In the genomic region with DNA sequence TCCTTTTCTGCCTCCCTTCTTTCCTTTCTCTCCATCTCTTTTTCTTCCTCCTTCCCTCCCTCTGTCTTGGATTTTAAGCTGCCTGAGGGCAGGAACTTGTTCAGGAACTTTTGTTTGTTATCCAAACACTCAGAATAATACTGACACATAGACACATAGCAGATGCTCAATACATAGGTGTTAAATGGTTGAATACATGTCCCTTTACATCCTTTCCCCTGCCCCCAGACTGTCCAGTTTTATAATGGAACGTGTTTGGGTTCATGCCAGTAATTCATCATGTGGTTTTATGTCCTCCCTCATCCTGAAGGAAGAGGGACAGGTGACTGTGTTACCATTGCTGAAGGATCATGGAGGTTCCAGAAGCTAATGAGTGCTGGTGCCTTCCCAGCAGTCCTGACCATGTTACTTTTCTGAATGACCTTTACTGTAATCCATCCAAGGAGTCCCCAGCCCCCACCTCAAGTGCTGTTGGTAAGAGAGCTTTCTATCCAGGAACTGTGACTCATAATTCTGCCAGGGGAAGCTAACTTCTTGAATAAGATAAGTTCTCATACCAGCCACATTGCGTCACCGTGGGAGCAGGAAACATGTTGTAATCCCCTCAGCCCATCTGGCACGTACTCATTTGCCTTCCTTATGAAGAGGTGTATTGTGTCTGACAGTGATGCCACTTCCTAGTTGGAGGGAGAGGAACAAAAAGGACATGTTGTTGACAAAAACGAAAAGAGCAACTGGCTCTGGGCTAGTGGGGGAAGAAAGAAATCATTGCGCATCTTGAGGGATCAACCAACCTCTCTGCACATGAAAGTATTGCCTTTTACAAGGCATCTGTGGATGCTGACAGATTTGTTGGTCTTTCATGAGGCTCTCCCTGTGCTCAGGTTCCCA, we compare ENCODE assay signal across 1 cellular context.
A peak's percentile ranks its signal among the peaks of the same experiment; 100 is the strongest.
TF ChIP-seq lines count a peak whose summit lies in the region.

No MANE protein-coding gene starts in this region.

TF ChIP-seq in HepG2, 621 proteins besides CTCF, POLR2A, EP300 and RAD21 (continued from another document and continues in another):
- TF ChIP-seq, protein P1, sequence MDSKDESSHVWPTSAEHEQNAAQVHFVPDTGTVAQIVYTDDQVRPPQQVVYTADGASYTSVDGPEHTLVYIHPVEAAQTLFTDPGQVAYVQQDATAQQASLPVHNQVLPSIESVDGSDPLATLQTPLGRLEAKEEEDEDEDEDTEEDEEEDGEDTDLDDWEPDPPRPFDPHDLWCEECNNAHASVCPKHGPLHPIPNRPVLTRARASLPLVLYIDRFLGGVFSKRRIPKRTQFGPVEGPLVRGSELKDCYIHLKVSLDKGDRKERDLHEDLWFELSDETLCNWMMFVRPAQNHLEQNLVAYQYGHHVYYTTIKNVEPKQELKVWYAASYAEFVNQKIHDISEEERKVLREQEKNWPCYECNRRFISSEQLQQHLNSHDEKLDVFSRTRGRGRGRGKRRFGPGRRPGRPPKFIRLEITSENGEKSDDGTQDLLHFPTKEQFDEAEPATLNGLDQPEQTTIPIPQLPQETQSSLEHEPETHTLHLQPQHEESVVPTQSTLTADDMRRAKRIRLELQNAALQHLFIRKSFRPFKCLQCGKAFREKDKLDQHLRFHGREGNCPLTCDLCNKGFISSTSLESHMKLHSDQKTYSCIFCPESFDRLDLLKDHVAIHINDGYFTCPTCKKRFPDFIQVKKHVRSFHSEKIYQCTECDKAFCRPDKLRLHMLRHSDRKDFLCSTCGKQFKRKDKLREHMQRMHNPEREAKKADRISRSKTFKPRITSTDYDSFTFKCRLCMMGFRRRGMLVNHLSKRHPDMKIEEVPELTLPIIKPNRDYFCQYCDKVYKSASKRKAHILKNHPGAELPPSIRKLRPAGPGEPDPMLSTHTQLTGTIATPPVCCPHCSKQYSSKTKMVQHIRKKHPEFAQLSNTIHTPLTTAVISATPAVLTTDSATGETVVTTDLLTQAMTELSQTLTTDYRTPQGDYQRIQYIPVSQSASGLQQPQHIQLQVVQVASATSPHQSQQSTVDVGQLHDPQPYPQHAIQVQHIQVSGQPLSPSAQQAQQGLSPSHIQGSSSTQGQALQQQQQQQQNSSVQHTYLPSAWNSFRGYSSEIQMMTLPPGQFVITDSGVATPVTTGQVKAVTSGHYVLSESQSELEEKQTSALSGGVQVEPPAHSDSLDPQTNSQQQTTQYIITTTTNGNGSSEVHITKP (CRISPR knock-in tag; IDR thresholded peaks at IDR 0.05; ENCODE audit: low read depth), result peak; percentile 57
- TF ChIP-seq ZNF335 (CRISPR knock-in tag; IDR thresholded peaks at IDR 0.05) (peak; percentile 64; the same call in 1 of the 2 replicates), ZNF569 (CRISPR knock-in tag; IDR thresholded peaks at IDR 0.05; ENCODE audit: borderline replicate concordance) (no peak), ZNF557 (CRISPR knock-in tag; IDR thresholded peaks at IDR 0.05) (no peak), ZNF841 (CRISPR knock-in tag; IDR thresholded peaks at IDR 0.05; ENCODE audit: borderline replicate concordance) (no peak), FIP1L1 (IDR thresholded peaks at IDR 0.05; ENCODE audit: borderline replicate concordance, insufficient read depth, low read depth, low read length) (no peak), RORA (CRISPR knock-in tag; IDR thresholded peaks at IDR 0.05) (no peak), ZBTB1 (CRISPR knock-in tag; IDR thresholded peaks at IDR 0.05; ENCODE audit: borderline replicate concordance) (no peak), SRSF9 (IDR thresholded peaks at IDR 0.05; ENCODE audit: borderline replicate concordance, insufficient read depth, low read depth, low read length, poor library complexity, severe bottlenecking) (no peak), SKI (IDR thresholded peaks at IDR 0.05; ENCODE audit: partially characterized antibody) (peak; percentile 56), NR2C2 (CRISPR knock-in tag; IDR thresholded peaks at IDR 0.05; ENCODE audit: borderline replicate concordance) (peak; percentile 50; the same call in 1 of the 2 replicates), ZNF619 (CRISPR knock-in tag; IDR thresholded peaks at IDR 0.05) (no peak), ZNF367 (CRISPR knock-in tag; IDR thresholded peaks at IDR 0.05; ENCODE audit: borderline replicate concordance) (no peak), KLF15 (CRISPR knock-in tag; IDR thresholded peaks at IDR 0.05; ENCODE audit: borderline replicate concordance) (no peak), REXO4 (CRISPR knock-in tag; IDR thresholded peaks at IDR 0.05; ENCODE audit: borderline replicate concordance) (no peak), ZNF460 (CRISPR knock-in tag; IDR thresholded peaks at IDR 0.05; ENCODE audit: borderline replicate concordance) (no peak; the same call in 1 of the 2 replicates), ZNF17 (CRISPR knock-in tag; IDR thresholded peaks at IDR 0.05) (no peak), GTF3A (CRISPR knock-in tag; conservative IDR thresholded peaks at IDR 0.05) (no peak), ZC3H13 (CRISPR knock-in tag; IDR thresholded peaks at IDR 0.05) (no peak; the same call in 1 of the 2 replicates), ZFP41 (CRISPR knock-in tag; IDR thresholded peaks at IDR 0.05; ENCODE audit: borderline replicate concordance) (no peak), HDAC6 (IDR thresholded peaks at IDR 0.05; ENCODE audit: low read depth, low read length) (no peak), U2AF1 (optimal IDR thresholded peaks at IDR 0.05; ENCODE audit: low read depth, low read length) (no peak)
- TF ChIP-seq, protein P2, sequence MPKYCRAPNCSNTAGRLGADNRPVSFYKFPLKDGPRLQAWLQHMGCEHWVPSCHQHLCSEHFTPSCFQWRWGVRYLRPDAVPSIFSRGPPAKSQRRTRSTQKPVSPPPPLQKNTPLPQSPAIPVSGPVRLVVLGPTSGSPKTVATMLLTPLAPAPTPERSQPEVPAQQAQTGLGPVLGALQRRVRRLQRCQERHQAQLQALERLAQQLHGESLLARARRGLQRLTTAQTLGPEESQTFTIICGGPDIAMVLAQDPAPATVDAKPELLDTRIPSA (CRISPR knock-in tag; IDR thresholded peaks at IDR 0.05; ENCODE audit: borderline replicate concordance), result no peak
- TF ChIP-seq, protein P3, sequence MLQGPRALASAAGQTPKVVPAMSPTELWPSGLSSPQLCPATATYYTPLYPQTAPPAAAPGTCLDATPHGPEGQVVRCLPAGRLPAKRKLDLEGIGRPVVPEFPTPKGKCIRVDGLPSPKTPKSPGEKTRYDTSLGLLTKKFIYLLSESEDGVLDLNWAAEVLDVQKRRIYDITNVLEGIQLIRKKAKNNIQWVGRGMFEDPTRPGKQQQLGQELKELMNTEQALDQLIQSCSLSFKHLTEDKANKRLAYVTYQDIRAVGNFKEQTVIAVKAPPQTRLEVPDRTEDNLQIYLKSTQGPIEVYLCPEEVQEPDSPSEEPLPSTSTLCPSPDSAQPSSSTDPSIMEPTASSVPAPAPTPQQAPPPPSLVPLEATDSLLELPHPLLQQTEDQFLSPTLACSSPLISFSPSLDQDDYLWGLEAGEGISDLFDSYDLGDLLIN (CRISPR knock-in tag; IDR thresholded peaks at IDR 0.05; ENCODE audit: borderline replicate concordance), result no peak
- TF ChIP-seq, protein P4, sequence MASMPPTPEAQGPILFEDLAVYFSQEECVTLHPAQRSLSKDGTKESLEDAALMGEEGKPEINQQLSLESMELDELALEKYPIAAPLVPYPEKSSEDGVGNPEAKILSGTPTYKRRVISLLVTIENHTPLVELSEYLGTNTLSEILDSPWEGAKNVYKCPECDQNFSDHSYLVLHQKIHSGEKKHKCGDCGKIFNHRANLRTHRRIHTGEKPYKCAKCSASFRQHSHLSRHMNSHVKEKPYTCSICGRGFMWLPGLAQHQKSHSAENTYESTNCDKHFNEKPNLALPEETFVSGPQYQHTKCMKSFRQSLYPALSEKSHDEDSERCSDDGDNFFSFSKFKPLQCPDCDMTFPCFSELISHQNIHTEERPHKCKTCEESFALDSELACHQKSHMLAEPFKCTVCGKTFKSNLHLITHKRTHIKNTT (CRISPR knock-in tag; IDR thresholded peaks at IDR 0.05), result no peak
- TF ChIP-seq, protein P5, sequence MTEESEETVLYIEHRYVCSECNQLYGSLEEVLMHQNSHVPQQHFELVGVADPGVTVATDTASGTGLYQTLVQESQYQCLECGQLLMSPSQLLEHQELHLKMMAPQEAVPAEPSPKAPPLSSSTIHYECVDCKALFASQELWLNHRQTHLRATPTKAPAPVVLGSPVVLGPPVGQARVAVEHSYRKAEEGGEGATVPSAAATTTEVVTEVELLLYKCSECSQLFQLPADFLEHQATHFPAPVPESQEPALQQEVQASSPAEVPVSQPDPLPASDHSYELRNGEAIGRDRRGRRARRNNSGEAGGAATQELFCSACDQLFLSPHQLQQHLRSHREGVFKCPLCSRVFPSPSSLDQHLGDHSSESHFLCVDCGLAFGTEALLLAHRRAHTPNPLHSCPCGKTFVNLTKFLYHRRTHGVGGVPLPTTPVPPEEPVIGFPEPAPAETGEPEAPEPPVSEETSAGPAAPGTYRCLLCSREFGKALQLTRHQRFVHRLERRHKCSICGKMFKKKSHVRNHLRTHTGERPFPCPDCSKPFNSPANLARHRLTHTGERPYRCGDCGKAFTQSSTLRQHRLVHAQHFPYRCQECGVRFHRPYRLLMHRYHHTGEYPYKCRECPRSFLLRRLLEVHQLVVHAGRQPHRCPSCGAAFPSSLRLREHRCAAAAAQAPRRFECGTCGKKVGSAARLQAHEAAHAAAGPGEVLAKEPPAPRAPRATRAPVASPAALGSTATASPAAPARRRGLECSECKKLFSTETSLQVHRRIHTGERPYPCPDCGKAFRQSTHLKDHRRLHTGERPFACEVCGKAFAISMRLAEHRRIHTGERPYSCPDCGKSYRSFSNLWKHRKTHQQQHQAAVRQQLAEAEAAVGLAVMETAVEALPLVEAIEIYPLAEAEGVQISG (CRISPR knock-in tag; IDR thresholded peaks at IDR 0.05), result peak; percentile 49; the same call in 1 of the 2 replicates
- TF ChIP-seq, protein P6, sequence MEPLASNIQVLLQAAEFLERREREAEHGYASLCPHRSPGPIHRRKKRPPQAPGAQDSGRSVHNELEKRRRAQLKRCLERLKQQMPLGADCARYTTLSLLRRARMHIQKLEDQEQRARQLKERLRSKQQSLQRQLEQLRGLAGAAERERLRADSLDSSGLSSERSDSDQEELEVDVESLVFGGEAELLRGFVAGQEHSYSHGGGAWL (CRISPR knock-in tag; IDR thresholded peaks at IDR 0.05), result no peak
- TF ChIP-seq, protein P7, sequence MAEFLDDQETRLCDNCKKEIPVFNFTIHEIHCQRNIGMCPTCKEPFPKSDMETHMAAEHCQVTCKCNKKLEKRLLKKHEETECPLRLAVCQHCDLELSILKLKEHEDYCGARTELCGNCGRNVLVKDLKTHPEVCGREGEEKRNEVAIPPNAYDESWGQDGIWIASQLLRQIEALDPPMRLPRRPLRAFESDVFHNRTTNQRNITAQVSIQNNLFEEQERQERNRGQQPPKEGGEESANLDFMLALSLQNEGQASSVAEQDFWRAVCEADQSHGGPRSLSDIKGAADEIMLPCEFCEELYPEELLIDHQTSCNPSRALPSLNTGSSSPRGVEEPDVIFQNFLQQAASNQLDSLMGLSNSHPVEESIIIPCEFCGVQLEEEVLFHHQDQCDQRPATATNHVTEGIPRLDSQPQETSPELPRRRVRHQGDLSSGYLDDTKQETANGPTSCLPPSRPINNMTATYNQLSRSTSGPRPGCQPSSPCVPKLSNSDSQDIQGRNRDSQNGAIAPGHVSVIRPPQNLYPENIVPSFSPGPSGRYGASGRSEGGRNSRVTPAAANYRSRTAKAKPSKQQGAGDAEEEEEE (CRISPR knock-in tag; IDR thresholded peaks at IDR 0.05; ENCODE audit: borderline replicate concordance), result no peak
- TF ChIP-seq, protein P8, sequence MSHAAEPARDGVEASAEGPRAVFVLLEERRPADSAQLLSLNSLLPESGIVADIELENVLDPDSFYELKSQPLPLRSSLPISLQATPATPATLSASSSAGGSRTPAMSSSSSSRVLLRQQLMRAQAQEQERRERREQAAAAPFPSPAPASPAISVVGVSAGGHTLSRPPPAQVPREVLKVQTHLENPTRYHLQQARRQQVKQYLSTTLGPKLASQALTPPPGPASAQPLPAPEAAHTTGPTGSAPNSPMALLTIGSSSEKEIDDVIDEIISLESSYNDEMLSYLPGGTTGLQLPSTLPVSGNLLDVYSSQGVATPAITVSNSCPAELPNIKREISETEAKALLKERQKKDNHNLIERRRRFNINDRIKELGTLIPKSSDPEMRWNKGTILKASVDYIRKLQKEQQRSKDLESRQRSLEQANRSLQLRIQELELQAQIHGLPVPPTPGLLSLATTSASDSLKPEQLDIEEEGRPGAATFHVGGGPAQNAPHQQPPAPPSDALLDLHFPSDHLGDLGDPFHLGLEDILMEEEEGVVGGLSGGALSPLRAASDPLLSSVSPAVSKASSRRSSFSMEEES (CRISPR knock-in tag; IDR thresholded peaks at IDR 0.05), result 0 out of 2 replicates have a peak, but pooled peaks have one; percentile 63
- TF ChIP-seq, protein P9, sequence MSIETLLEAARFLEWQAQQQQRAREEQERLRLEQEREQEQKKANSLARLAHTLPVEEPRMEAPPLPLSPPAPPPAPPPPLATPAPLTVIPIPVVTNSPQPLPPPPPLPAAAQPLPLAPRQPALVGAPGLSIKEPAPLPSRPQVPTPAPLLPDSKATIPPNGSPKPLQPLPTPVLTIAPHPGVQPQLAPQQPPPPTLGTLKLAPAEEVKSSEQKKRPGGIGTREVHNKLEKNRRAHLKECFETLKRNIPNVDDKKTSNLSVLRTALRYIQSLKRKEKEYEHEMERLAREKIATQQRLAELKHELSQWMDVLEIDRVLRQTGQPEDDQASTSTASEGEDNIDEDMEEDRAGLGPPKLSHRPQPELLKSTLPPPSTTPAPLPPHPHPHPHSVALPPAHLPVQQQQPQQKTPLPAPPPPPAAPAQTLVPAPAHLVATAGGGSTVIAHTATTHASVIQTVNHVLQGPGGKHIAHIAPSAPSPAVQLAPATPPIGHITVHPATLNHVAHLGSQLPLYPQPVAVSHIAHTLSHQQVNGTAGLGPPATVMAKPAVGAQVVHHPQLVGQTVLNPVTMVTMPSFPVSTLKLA (IDR thresholded peaks at IDR 0.05), result no peak
- TF ChIP-seq, protein P10, sequence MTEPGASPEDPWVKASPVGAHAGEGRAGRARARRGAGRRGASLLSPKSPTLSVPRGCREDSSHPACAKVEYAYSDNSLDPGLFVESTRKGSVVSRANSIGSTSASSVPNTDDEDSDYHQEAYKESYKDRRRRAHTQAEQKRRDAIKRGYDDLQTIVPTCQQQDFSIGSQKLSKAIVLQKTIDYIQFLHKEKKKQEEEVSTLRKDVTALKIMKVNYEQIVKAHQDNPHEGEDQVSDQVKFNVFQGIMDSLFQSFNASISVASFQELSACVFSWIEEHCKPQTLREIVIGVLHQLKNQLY (CRISPR knock-in tag; IDR thresholded peaks at IDR 0.05), result peak; percentile 69; the same call in 1 of the 2 replicates
- TF ChIP-seq, protein P11, sequence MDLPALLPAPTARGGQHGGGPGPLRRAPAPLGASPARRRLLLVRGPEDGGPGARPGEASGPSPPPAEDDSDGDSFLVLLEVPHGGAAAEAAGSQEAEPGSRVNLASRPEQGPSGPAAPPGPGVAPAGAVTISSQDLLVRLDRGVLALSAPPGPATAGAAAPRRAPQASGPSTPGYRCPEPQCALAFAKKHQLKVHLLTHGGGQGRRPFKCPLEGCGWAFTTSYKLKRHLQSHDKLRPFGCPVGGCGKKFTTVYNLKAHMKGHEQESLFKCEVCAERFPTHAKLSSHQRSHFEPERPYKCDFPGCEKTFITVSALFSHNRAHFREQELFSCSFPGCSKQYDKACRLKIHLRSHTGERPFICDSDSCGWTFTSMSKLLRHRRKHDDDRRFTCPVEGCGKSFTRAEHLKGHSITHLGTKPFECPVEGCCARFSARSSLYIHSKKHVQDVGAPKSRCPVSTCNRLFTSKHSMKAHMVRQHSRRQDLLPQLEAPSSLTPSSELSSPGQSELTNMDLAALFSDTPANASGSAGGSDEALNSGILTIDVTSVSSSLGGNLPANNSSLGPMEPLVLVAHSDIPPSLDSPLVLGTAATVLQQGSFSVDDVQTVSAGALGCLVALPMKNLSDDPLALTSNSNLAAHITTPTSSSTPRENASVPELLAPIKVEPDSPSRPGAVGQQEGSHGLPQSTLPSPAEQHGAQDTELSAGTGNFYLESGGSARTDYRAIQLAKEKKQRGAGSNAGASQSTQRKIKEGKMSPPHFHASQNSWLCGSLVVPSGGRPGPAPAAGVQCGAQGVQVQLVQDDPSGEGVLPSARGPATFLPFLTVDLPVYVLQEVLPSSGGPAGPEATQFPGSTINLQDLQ (CRISPR knock-in tag; IDR thresholded peaks at IDR 0.05), result 0 out of 2 replicates have a peak, but pooled peaks have one; percentile 68
